Comparison of ENCODE assay signal across 38 cellular contexts in the genomic region with DNA sequence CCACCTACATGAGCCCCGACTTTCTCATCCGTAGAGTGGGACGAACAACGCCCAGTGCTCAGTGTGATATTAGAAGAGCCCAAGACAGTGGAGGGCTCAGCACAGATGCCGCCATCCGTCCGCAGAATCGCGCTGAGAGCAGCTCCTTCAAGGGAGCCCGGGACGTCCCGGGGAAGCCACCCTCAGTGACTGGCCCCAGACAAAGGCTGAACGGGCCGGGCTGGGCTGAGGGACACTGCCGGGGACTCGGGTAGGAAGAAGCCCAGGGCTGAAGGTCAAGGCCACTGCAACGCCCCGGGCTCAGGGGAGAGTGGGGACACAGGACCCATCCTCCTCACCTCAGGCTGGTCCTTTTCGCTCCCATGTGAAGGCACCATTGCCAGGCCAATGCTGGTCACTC. TPM values are rescaled to one million over a fixed set of nuclear protein-coding genes. Genes with fewer than 3 reads are reported as not detected.
"Had no signal": no experiment of that assay in that cellular context is flagged by ENCODE, and none has a peak within 500 bp of the region (broad histone marks: within the 10 kb centered on the region; RNA-seq: fewer than 3 reads in every experiment).

No MANE protein-coding gene starts in this region.

- H3K27ac ChIP-seq: adrenal gland, body of pancreas, brain microvascular endothelial cell, breast epithelium, VCaP had no signal

- ATAC-seq: activated CD8-positive, alpha-beta T cell treated with anti-CD3 and anti-CD28 coated beads for 36 hours; activated naive CD4-positive, alpha-beta T cell treated with anti-CD3 and anti-CD28 coated beads, Interleukin-2, amount 50 U/mL, for 72 hours; activated T-cell treated with anti-CD3 and anti-CD28 coated beads, Interleukin-2, amount 50 U/mL, for 4 hours; activated T-cell treated with anti-CD3 and anti-CD28 coated beads, Interleukin-2, amount 50 U/mL, for 72 hours; activated T-helper 17 cell treated with anti-CD3 and anti-CD28 coated beads, Interleukin-2, amount 50 U/mL, for 72 hours; body of pancreas had no signal

- H3K36me3 ChIP-seq: adrenal gland, brain microvascular endothelial cell, breast epithelium had no signal

- H3K27ac Mint-ChIP-seq: activated B cell treated with CpG ODN at 0.5 μM for 24 hours; activated CD4-positive, alpha-beta memory T cell treated with anti-CD3 and anti-CD28 coated beads for 36 hours; activated CD4-positive, alpha-beta T cell treated with anti-CD3 and anti-CD28 coated beads, Interleukin-2, amount 10 ng/mL, durations not matched to agents 24 days and 14 days; activated CD8-positive, alpha-beta T cell treated with anti-CD3 and anti-CD28 coated beads for 36 hours; activated naive CD4-positive, alpha-beta T cell treated with anti-CD3 and anti-CD28 coated beads for 36 hours; activated naive CD8-positive, alpha-beta T cell treated with anti-CD3 and anti-CD28 coated beads for 36 hours; activated T-cell treated with anti-CD3 and anti-CD28 coated beads, Interleukin-2, amount 50 U/mL, for 72 hours; activated T-helper 1 cell treated with anti-CD3 and anti-CD28 coated beads, Interleukin-12 subunit alpha, Interleukin-12 subunit beta, Interleukin-2, Interleukin-4 antibody, amounts not matched to agents 30 ng/mL and 10 ng/mL and 1 ng/mL, durations not matched to agents 14 hours and 24 hours and 36 hours; activated T-helper 17 cell treated with anti-CD3 and anti-CD28 coated beads, Interleukin-2, amount 50 U/mL, for 72 hours; T-helper 1 cell treated with Interleukin-12 subunit alpha and Interleukin-12 subunit beta and Interleukin-4 antibody, amounts not matched to agents 30 μg/mL and 1 μg/mL, for 36 hours; T-helper 2 cell treated with Interferon-gamma antibody and Interleukin-4, amounts not matched to agents 5 μg/mL and 100 μg/mL, for 36 hours had no signal

- H3K36me3 Mint-ChIP-seq: activated CD4-positive, alpha-beta memory T cell treated with anti-CD3 and anti-CD28 coated beads for 36 hours; activated naive CD4-positive, alpha-beta T cell treated with anti-CD3 and anti-CD28 coated beads, Interleukin-2, amount 50 U/mL, for 72 hours; activated naive CD8-positive, alpha-beta T cell treated with anti-CD3 and anti-CD28 coated beads for 36 hours had no signal

- FAIRE-seq: astrocyte, TTC549 had no signal

- H3K9me3 Mint-ChIP-seq: activated B cell treated with CpG ODN at 0.5 μM for 24 hours; activated CD4-positive, alpha-beta memory T cell treated with anti-CD3 and anti-CD28 coated beads for 36 hours; activated CD4-positive, alpha-beta T cell treated with anti-CD3 and anti-CD28 coated beads, Interleukin-2, amount 10 ng/mL, durations not matched to agents 24 days and 14 days; activated CD8-positive, alpha-beta T cell treated with anti-CD3 and anti-CD28 coated beads for 36 hours; activated naive CD4-positive, alpha-beta T cell treated with anti-CD3 and anti-CD28 coated beads for 36 hours; activated naive CD4-positive, alpha-beta T cell treated with anti-CD3 and anti-CD28 coated beads, Interleukin-2, amount 50 U/mL, for 72 hours; activated naive CD8-positive, alpha-beta T cell treated with anti-CD3 and anti-CD28 coated beads for 36 hours; activated T-cell treated with anti-CD3 and anti-CD28 coated beads, Interleukin-2, amount 50 U/mL, for 4 hours; activated T-cell treated with anti-CD3 and anti-CD28 coated beads, Interleukin-2, amount 50 U/mL, for 72 hours; activated T-helper 1 cell treated with anti-CD3 and anti-CD28 coated beads, Interleukin-12 subunit alpha, Interleukin-12 subunit beta, Interleukin-2, Interleukin-4 antibody, amounts not matched to agents 30 ng/mL and 10 ng/mL and 1 ng/mL, durations not matched to agents 14 hours and 24 hours and 36 hours; activated T-helper 17 cell treated with anti-CD3 and anti-CD28 coated beads, Interleukin-2, amount 50 U/mL, for 72 hours; T-helper 1 cell treated with Interleukin-12 subunit alpha and Interleukin-12 subunit beta and Interleukin-4 antibody, amounts not matched to agents 30 μg/mL and 1 μg/mL, for 36 hours; T-helper 2 cell treated with Interferon-gamma antibody and Interleukin-4, amounts not matched to agents 5 μg/mL and 100 μg/mL, for 36 hours had no signal

- H3K4me1 Mint-ChIP-seq: activated B cell treated with CpG ODN at 0.5 μM for 24 hours; activated CD4-positive, alpha-beta T cell treated with anti-CD3 and anti-CD28 coated beads, Interleukin-2, amount 10 ng/mL, durations not matched to agents 24 days and 14 days; activated T-helper 17 cell treated with anti-CD3 and anti-CD28 coated beads, Interleukin-2, amount 50 U/mL, for 72 hours had no signal

- H3K4me3 ChIP-seq: adrenal gland, body of pancreas, breast epithelium had no signal

- H3K4me1 ChIP-seq: adrenal gland, body of pancreas, breast epithelium had no signal

- DNase-seq: activated B cell treated with CpG ODN at 0.5 μM for 24 hours; activated CD4-positive, alpha-beta memory T cell treated with anti-CD3 and anti-CD28 coated beads for 36 hours; activated CD4-positive, alpha-beta T cell treated with anti-CD3 and anti-CD28 coated beads for 4 hours; activated CD4-positive, alpha-beta T cell treated with anti-CD3 and anti-CD28 coated beads, Interleukin-2, amount 10 ng/mL, durations not matched to agents 24 days and 14 days; activated CD4-positive, alpha-beta T cell treated with anti-CD3 and anti-CD28 coated beads, Interleukin-2, amount 50 U/mL, for 1 hour; activated CD4-positive, alpha-beta T cell treated with anti-CD3 and anti-CD28 coated beads, Interleukin-2, amount 50 U/mL, for 4 hours; activated CD4-positive, CD25-positive, alpha-beta regulatory T cell treated with anti-CD3 and anti-CD28 coated beads, Interleukin-2, amount 50 U/mL, for 72 hours; activated CD8-positive, alpha-beta memory T cell treated with anti-CD3 and anti-CD28 coated beads, Interleukin-2, amount 50 U/mL, for 4 hours; activated CD8-positive, alpha-beta T cell treated with anti-CD3 and anti-CD28 coated beads for 36 hours; activated effector memory CD4-positive, alpha-beta T cell treated with anti-CD3 and anti-CD28 coated beads, Interleukin-2, amount 50 U/mL, for 16 hours; activated gamma-delta T cell treated with Interleukin-2 at 50 U/mL for 16 hours; activated naive CD4-positive, alpha-beta T cell; activated naive CD4-positive, alpha-beta T cell treated with anti-CD3 and anti-CD28 coated beads for 36 hours; activated naive CD4-positive, alpha-beta T cell treated with anti-CD3 and anti-CD28 coated beads, Interleukin-2, amount 50 U/mL, for 16 hours; activated naive CD8-positive, alpha-beta T cell treated with anti-CD3 and anti-CD28 coated beads for 36 hours; activated T-cell treated with anti-CD3 and anti-CD28 coated beads for 4 hours; activated T-cell treated with anti-CD3 and anti-CD28 coated beads, Interleukin-2, amount 50 U/mL, for 1 hour; activated T-cell treated with anti-CD3 and anti-CD28 coated beads, Interleukin-2, amount 50 U/mL, for 4 hours; activated T-cell treated with anti-CD3 and anti-CD28 coated beads, Interleukin-2, amount 50 U/mL, for 72 hours; adrenal gland; amniotic stem cell; aorta; body of pancreas; brain microvascular endothelial cell; central memory CD4-positive, alpha-beta T cell; T-helper 1 cell; T-helper 2 cell; T-helper 9 cell had no signal

- H3K4me3 Mint-ChIP-seq: activated B cell treated with CpG ODN at 0.5 μM for 24 hours; activated CD4-positive, alpha-beta memory T cell treated with anti-CD3 and anti-CD28 coated beads for 36 hours; activated CD4-positive, alpha-beta T cell treated with anti-CD3 and anti-CD28 coated beads, Interleukin-2, amount 10 ng/mL, durations not matched to agents 24 days and 14 days; activated CD8-positive, alpha-beta T cell treated with anti-CD3 and anti-CD28 coated beads for 36 hours; activated naive CD4-positive, alpha-beta T cell treated with anti-CD3 and anti-CD28 coated beads for 36 hours; activated naive CD8-positive, alpha-beta T cell treated with anti-CD3 and anti-CD28 coated beads for 36 hours; activated T-cell treated with anti-CD3 and anti-CD28 coated beads, Interleukin-2, amount 50 U/mL, for 4 hours; activated T-cell treated with anti-CD3 and anti-CD28 coated beads, Interleukin-2, amount 50 U/mL, for 72 hours; activated T-helper 1 cell treated with anti-CD3 and anti-CD28 coated beads, Interleukin-12 subunit alpha, Interleukin-12 subunit beta, Interleukin-2, Interleukin-4 antibody, amounts not matched to agents 30 ng/mL and 10 ng/mL and 1 ng/mL, durations not matched to agents 14 hours and 24 hours and 36 hours; activated T-helper 17 cell treated with anti-CD3 and anti-CD28 coated beads, Interleukin-2, amount 50 U/mL, for 72 hours; T-helper 1 cell treated with Interleukin-12 subunit alpha and Interleukin-12 subunit beta and Interleukin-4 antibody, amounts not matched to agents 30 μg/mL and 1 μg/mL, for 36 hours; T-helper 2 cell treated with Interferon-gamma antibody and Interleukin-4, amounts not matched to agents 5 μg/mL and 100 μg/mL, for 36 hours had no signal

- H3K9me3 ChIP-seq: adrenal gland, body of pancreas, breast epithelium had no signal

RNA-seq across cellular contexts. Expression of a gene that starts 12.8 kb away (rescaled TPM):
- total RNA-seq: activated B cell treated with CpG ODN at 0.5 μM for 24 hours; activated CD4-positive, alpha-beta memory T cell treated with anti-CD3 and anti-CD28 coated beads for 36 hours; activated CD4-positive, alpha-beta T cell treated with anti-CD3 and anti-CD28 coated beads, Interleukin-2, amount 10 ng/mL, durations not matched to agents 24 days and 14 days; activated CD8-positive, alpha-beta memory T cell treated with anti-CD3 and anti-CD28 coated beads for 36 hours; activated CD8-positive, alpha-beta T cell treated with anti-CD3 and anti-CD28 coated beads for 36 hours; activated naive CD4-positive, alpha-beta T cell treated with anti-CD3 and anti-CD28 coated beads for 36 hours; activated naive CD4-positive, alpha-beta T cell treated with anti-CD3 and anti-CD28 coated beads, Interleukin-2, amount 50 U/mL, for 72 hours; activated naive CD8-positive, alpha-beta T cell treated with anti-CD3 and anti-CD28 coated beads for 36 hours; activated T-cell treated with anti-CD3 and anti-CD28 coated beads, Interleukin-2, amount 50 U/mL, for 4 hours; activated T-cell treated with anti-CD3 and anti-CD28 coated beads, Interleukin-2, amount 50 U/mL, for 72 hours; activated T-helper 1 cell treated with anti-CD3 and anti-CD28 coated beads, Interleukin-12 subunit alpha, Interleukin-12 subunit beta, Interleukin-2, Interleukin-4 antibody, amounts not matched to agents 30 ng/mL and 10 ng/mL and 1 ng/mL, durations not matched to agents 14 hours and 24 hours and 36 hours; activated T-helper 17 cell treated with anti-CD3 and anti-CD28 coated beads, Interleukin-2, amount 50 U/mL, for 72 hours; aorta; body of pancreas; breast epithelium had no signal
- polyA plus RNA-seq: aorta had no signal
